1 cellular context compared by ENCODE assay signal in genomic region chr3:71468311-71469130, GRCh38.
TF ChIP-seq lines count a peak whose summit lies in the region.

No MANE protein-coding gene starts in this region.

TF ChIP-seq in endothelial cell of umbilical vein, 7 proteins besides CTCF, POLR2A, EP300 and RAD21:
- TF ChIP-seq POLR2AphosphoS5 (IDR thresholded peaks at IDR 0.05; ENCODE audit: insufficient read depth, low read depth, low read length) (no peak), JUN (IDR thresholded peaks at IDR 0.05; ENCODE audit: borderline replicate concordance, insufficient read depth, insufficient read length, low read depth) (no peak), FOS (IDR thresholded peaks at IDR 0.05; ENCODE audit: borderline replicate concordance, insufficient read depth, low read length) (no peak), EZH2 (IDR thresholded peaks at IDR 0.05; ENCODE audit: borderline replicate concordance, low read depth, low read length, severe bottlenecking) (no peak), GATA2 (IDR thresholded peaks at IDR 0.05; ENCODE audit: insufficient read depth, insufficient read length, low read depth, low read length) (no peak), MYC (IDR thresholded peaks at IDR 0.05; ENCODE audit: low read depth, low read length) (no peak)
- TF ChIP-seq, protein P1, sequence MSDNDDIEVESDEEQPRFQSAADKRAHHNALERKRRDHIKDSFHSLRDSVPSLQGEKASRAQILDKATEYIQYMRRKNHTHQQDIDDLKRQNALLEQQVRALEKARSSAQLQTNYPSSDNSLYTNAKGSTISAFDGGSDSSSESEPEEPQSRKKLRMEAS (IDR thresholded peaks at IDR 0.05; ENCODE audit: insufficient read depth, insufficient read length), result no peak
